ENCODE assay signal across 17 cellular contexts in the genomic region with DNA sequence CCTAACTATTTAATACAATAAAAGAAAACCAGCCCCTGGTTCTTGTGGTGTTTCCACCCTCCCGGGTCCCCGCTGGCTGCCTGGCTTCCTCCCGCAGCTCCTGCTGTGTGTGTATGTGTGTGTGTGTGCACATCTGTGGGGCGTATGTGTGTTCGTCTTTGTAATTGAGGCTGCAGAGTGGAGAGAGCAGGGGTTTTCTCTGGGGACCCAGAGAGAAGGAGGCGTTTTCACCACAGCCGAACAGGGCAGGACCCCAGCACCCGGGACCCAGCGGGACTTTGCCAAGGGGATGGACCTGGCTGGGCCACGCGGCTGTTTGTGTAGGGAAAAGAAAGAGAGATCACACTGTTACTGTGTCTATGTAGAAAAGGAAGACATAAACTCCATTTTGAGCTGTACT. TPM values are rescaled to one million over a fixed set of nuclear protein-coding genes. Genes with fewer than 3 reads are reported as not detected.
A peak's percentile ranks its signal among the peaks of the same experiment; 100 is the strongest.
DNase-seq lines count a peak whose midpoint lies in the region; TF ChIP-seq lines count a peak whose summit lies in the region.
"Had no signal": no experiment of that assay in that cellular context is flagged by ENCODE, and none has a peak within 500 bp of the region (broad histone marks: within the 10 kb centered on the region; RNA-seq: fewer than 3 reads in every experiment).

No MANE protein-coding gene starts in this region.

- no peak for TF ChIP-seq POLR2A in ovary (IDR thresholded peaks at IDR 0.05)
- TF ChIP-seq POLR2A in vagina (IDR thresholded peaks at IDR 0.05): no peak

- H3K4me1 Mint-ChIP-seq in Caco-2 (ENCODE audit: low read depth, unreplicated experiment) (peaks cover 60% of the 10 kb centered on the region), endothelial cell (ENCODE audit: unreplicated experiment) (peaks cover 59% of the 10 kb centered on the region), CD14-positive monocyte (peaks cover 8% of the 10 kb centered on the region)

- H3K27me3 Mint-ChIP-seq in Caco-2 (ENCODE audit: insufficient read depth, unreplicated experiment) (no peaks in the 10 kb centered on the region), endothelial cell (ENCODE audit: unreplicated experiment) (peaks cover 6% of the 10 kb centered on the region), CD14-positive monocyte (ENCODE audit: low read depth in 3 of 3) (peaks cover 0 to 18% (median 13%) of the 10 kb centered on the region in 3 donors)
- H3K27me3 Mint-ChIP-seq: activated B cell treated with CpG ODN at 0.5 μM for 24 hours had no signal

- H3K36me3 ChIP-seq in Caco-2 (ENCODE audit: control insufficient read depth, insufficient read depth, low read length): no peaks in the 10 kb centered on the region
- no peaks in the 10 kb centered on the region for H3K36me3 ChIP-seq in ovary
- H3K36me3 ChIP-seq in effector memory CD4-positive, alpha-beta T cell (ENCODE audit: control insufficient read depth, insufficient read depth, low read length): no peaks in the 10 kb centered on the region
- no peaks in the 10 kb centered on the region for H3K36me3 ChIP-seq in vagina

- POLR2A ChIA-PET in Caco-2 (lab: Charles Lee): no interaction called here

- CTCF ChIA-PET in Caco-2 (lab: Charles Lee): no interaction called here

- BruUV-seq in Caco-2 (replicated peaks; lab: Mats Ljungman, UMichigan): no TSS peak

- H3K27me3 ChIP-seq in Caco-2 (replicated peaks; ENCODE audit: control insufficient read depth, insufficient read depth, low read length) (no peaks in the 10 kb centered on the region), ovary (no peaks in the 10 kb centered on the region), vagina (no peaks in the 10 kb centered on the region)
- no peaks in the 10 kb centered on the region for H3K27me3 ChIP-seq in effector memory CD4-positive, alpha-beta T cell (replicated peaks; ENCODE audit: control insufficient read depth, insufficient read depth, low read length, poor library complexity, severe bottlenecking)

- H3K9me3 Mint-ChIP-seq in Caco-2 (ENCODE audit: unreplicated experiment) (no peaks in the 10 kb centered on the region), endothelial cell (ENCODE audit: unreplicated experiment) (no peaks in the 10 kb centered on the region), CD14-positive monocyte (no peaks in the 10 kb centered on the region)
- H3K9me3 Mint-ChIP-seq: activated B cell treated with CpG ODN at 0.5 μM for 24 hours had no signal

- TF ChIP-seq EP300 in ovary (IDR thresholded peaks at IDR 0.05): no peak

- TF ChIP-seq CTCF in Caco-2 (IDR thresholded peaks at IDR 0.05; ENCODE audit: insufficient read depth in 1 of 2, low read depth in 1 of 2, low read length in 1 of 2, severe bottlenecking in 1 of 2, unreplicated experiment in 1 of 2) (no peak), endothelial cell (IDR thresholded peaks at IDR 0.05; ENCODE audit: unreplicated experiment) (no peak), ovary (IDR thresholded peaks at IDR 0.05) (no peak), CD14-positive monocyte (IDR thresholded peaks at IDR 0.05) (no peak), vagina (IDR thresholded peaks at IDR 0.05) (no peak)

- H3K4me3 ChIP-seq in Caco-2 (ENCODE audit: low read depth, low read length): no peak overlapping the region
- H3K4me3 ChIP-seq in ovary: no peak overlapping the region
- H3K4me3 ChIP-seq in effector memory CD4-positive, alpha-beta T cell (ENCODE audit: insufficient read depth, low read depth, low read length, poor library complexity, severe bottlenecking): no peak overlapping the region
- H3K4me3 ChIP-seq in vagina: no peak overlapping the region
- H3K4me3 ChIP-seq: mucosa of descending colon had no signal

- H3K4me3 Mint-ChIP-seq in Caco-2 (ENCODE audit: unreplicated experiment) (peak overlapping the region; percentile 45), endothelial cell (ENCODE audit: unreplicated experiment) (peak overlapping the region; percentile 90), CD14-positive monocyte (no peak overlapping the region)
- H3K4me3 Mint-ChIP-seq: activated B cell treated with CpG ODN at 0.5 μM for 24 hours; CD4-positive, CD25-positive, alpha-beta regulatory T cell had no signal

- H3K4me1 ChIP-seq in Caco-2: peaks cover 66% of the 10 kb centered on the region
- peaks cover 37% of the 10 kb centered on the region for H3K4me1 ChIP-seq in ovary (ENCODE audit: insufficient read depth)
- H3K4me1 ChIP-seq in effector memory CD4-positive, alpha-beta T cell (ENCODE audit: control insufficient read depth, insufficient read depth, low read length, poor library complexity, severe bottlenecking): no peaks in the 10 kb centered on the region
- H3K4me1 ChIP-seq in vagina: peaks cover 2% of the 10 kb centered on the region

- WGBS in ovary, 3 donors: 9 to 23% (median 21%) methylated on average over 11 of the region's 11 CpGs

- H3K36me3 Mint-ChIP-seq in Caco-2 (ENCODE audit: insufficient read depth, unreplicated experiment) (no peaks in the 10 kb centered on the region), endothelial cell (ENCODE audit: low read depth, unreplicated experiment) (no peaks in the 10 kb centered on the region), CD14-positive monocyte (no peaks in the 10 kb centered on the region)
- H3K36me3 Mint-ChIP-seq: CD4-positive, CD25-positive, alpha-beta regulatory T cell had no signal

- H3K27ac ChIP-seq in ovary: peak overlapping the region; percentile 27 to 88
- H3K27ac ChIP-seq in effector memory CD4-positive, alpha-beta T cell (ENCODE audit: insufficient read depth, low read length, poor library complexity, severe bottlenecking): no peak overlapping the region
- H3K27ac ChIP-seq in vagina: no peak overlapping the region

- DNase-seq in Caco-2 (no peak), KBM-7 (peak; percentile 25), endothelial cell (ENCODE audit: low spot score) (no peak), ovary (peak in 4 of 5 donors; percentile 62 to 84 (median 71)), CD14-positive monocyte (ENCODE audit: low spot score) (no peak), vagina (ENCODE audit: extremely low spot score in 2 of 2) (no peak)
- DNase-seq in effector memory CD4-positive, alpha-beta T cell: no peak
- no peak for DNase-seq in stimulated activated CD4-positive, alpha-beta T cell treated with anti-CD3 and anti-CD28 coated beads, Interleukin-15, amount 100 ng/mL, for 24 hours
- DNase-seq: activated B cell treated with CpG ODN at 0.5 μM for 24 hours; amniotic stem cell; CD4-positive, CD25-positive, alpha-beta regulatory T cell; mucosa of descending colon; NCI-H2029; SK-N-SH; stimulated activated naive CD8-positive, alpha-beta T cell treated with anti-CD3 and anti-CD28 coated beads, Interleukin-15, Interleukin-2, amounts not matched to agents 100 U/mL and 50 U/mL, for 24 hours had no signal

- H3K9me3 ChIP-seq in Caco-2 (no peaks in the 10 kb centered on the region), ovary (no peaks in the 10 kb centered on the region), vagina (no peaks in the 10 kb centered on the region)
- no peaks in the 10 kb centered on the region for H3K9me3 ChIP-seq in effector memory CD4-positive, alpha-beta T cell (ENCODE audit: control insufficient read depth, low read length)
- H3K9me3 ChIP-seq: mucosa of descending colon, SK-N-SH had no signal

- intact Hi-C loops in Caco-2 (cut with micrococcal nuclease; ENCODE audit: unreplicated experiment): no loop called here
- intact Hi-C loops in ovary (cut with DNase I): loop anchor here in 3 of 4 donors (5.0 to 10.0 kb wide), 5 partner anchors 103 to 307 kb away; no protein-coding TSS in a partner anchor
- intact Hi-C loops in CD14-positive monocyte (cut with micrococcal nuclease): no loop called here
- intact Hi-C loops in vagina (cut with DNase I): loop anchor here (10.0 kb wide), 1 partner anchor 223 kb away; no protein-coding TSS in a partner anchor

- peak overlapping the region; percentile 99 for H3K27ac Mint-ChIP-seq in Caco-2 (ENCODE audit: unreplicated experiment)
- peak overlapping the region; percentile 85 for H3K27ac Mint-ChIP-seq in endothelial cell (ENCODE audit: unreplicated experiment)
- H3K27ac Mint-ChIP-seq in CD14-positive monocyte: no peak overlapping the region
- H3K27ac Mint-ChIP-seq: activated B cell treated with CpG ODN at 0.5 μM for 24 hours; CD4-positive, CD25-positive, alpha-beta regulatory T cell had no signal

- in situ Hi-C loops in KBM-7 (cut with MboI; ENCODE audit: low pct_unique_long_range_greater_than_20kb, low sequenced_read_pairs): no loop called here

RNA-seq across cellular contexts. Expression of a gene that starts 42.7 kb away (rescaled TPM):
- total RNA-seq in Caco-2 (2022) (not detected in 2 replicates), endothelial cell (ENCODE audit: unreplicated experiment) (not detected), ovary (under 1 TPM in 1 of 7 donors, not detected in 6; 0.34 TPM), vagina (not detected)
- polyA plus RNA-seq in ovary (not detected), CD14-positive monocyte (not detected)
- total RNA-seq: activated B cell treated with CpG ODN at 0.5 μM for 24 hours; CD4-positive, CD25-positive, alpha-beta regulatory T cell; dermis microvascular lymphatic vessel endothelial cell; mucosa of descending colon; pulmonary artery endothelial cell had no signal
- polyA plus RNA-seq: CD4-positive, CD25-positive, alpha-beta regulatory T cell; SK-N-SH had no signal

Comparison
In these comparisons a context has a peak if more than half of its experiments do, and no peak if none do; other contexts are left out.
1. DNase-seq: peak in KBM-7 (single experiment) and ovary (4 of 5); none in Caco-2 (0 of 2), endothelial cell (single experiment), effector memory CD4-positive, alpha-beta T cell (0 of 3), stimulated activated CD4-positive, alpha-beta T cell treated with anti-CD3 and anti-CD28 coated beads, Interleukin-15, amount 100 ng/mL, for 24 hours (single experiment), CD14-positive monocyte (single experiment) and vagina (0 of 2).
2. H3K27ac Mint-ChIP-seq: peak in Caco-2 (single experiment) and endothelial cell (single experiment); none in CD14-positive monocyte (0 of 7).
3. H3K4me3 Mint-ChIP-seq: peak in Caco-2 (single experiment) and endothelial cell (single experiment); none in CD14-positive monocyte (0 of 2).
4. H3K27ac ChIP-seq: peak in ovary (2 of 2); none in effector memory CD4-positive, alpha-beta T cell (single experiment) and vagina (single experiment).
5. intact Hi-C loops: an anchor here in ovary (5.0 to 10.0 kb wide) and vagina (10.0 kb wide); none called in Caco-2 and CD14-positive monocyte.